22 cellular contexts compared by ENCODE assay signal in the genomic region with DNA sequence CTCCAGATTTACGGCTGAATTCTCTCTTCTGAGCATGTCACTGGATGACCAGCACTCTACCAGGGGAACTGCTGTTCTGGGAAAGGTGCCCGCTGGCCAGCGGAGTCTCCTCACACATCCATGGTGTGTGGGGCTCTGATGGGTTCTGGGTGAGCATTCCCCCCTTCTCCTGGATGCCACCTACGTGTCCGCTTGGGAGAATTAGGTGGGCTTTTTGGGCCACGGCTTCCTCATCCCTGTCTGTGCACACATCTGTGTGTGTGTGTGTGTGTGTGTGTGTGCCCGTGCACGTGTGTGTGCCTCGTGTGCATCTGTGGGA.
DNase-seq lines count a peak whose midpoint lies in the region; ATAC-seq and TF ChIP-seq lines count a peak whose summit lies in the region.
"Had no signal": no experiment of that assay in that cellular context is flagged by ENCODE, and none has a peak within 500 bp of the region (broad histone marks: within the 10 kb centered on the region; RNA-seq: fewer than 3 reads in every experiment).

No MANE protein-coding gene starts in this region.

- peaks cover 8% of the 10 kb centered on the region for H3K27me3 Mint-ChIP-seq in activated naive CD8-positive, alpha-beta T cell treated with anti-CD3 and anti-CD28 coated beads, Interleukin-2, amount 10 ng/mL, durations not matched to agents 7 days and 5 days
- no peaks in the 10 kb centered on the region for H3K27me3 Mint-ChIP-seq in activated naive CD8-positive, alpha-beta T cell treated with anti-CD3 and anti-CD28 coated beads, Interleukin-2, amount 50 U/mL, for 24 hours
- H3K27me3 Mint-ChIP-seq in activated T-helper 17 cell treated with anti-CD3 and anti-CD28 coated beads, Interleukin-2, amount 50 U/mL, for 72 hours: no peaks in the 10 kb centered on the region

- no peak overlapping the region for H3K4me3 Mint-ChIP-seq in activated naive CD8-positive, alpha-beta T cell treated with anti-CD3 and anti-CD28 coated beads, Interleukin-2, amount 10 ng/mL, durations not matched to agents 7 days and 5 days
- no peak overlapping the region for H3K4me3 Mint-ChIP-seq in activated naive CD8-positive, alpha-beta T cell treated with anti-CD3 and anti-CD28 coated beads, Interleukin-2, amount 50 U/mL, for 24 hours
- no peak overlapping the region for H3K4me3 Mint-ChIP-seq in activated T-helper 17 cell treated with anti-CD3 and anti-CD28 coated beads, Interleukin-2, amount 50 U/mL, for 72 hours

- peaks cover under 1% of the 10 kb centered on the region for H3K36me3 Mint-ChIP-seq in activated naive CD8-positive, alpha-beta T cell treated with anti-CD3 and anti-CD28 coated beads, Interleukin-2, amount 10 ng/mL, durations not matched to agents 7 days and 5 days
- H3K36me3 Mint-ChIP-seq in activated naive CD8-positive, alpha-beta T cell treated with anti-CD3 and anti-CD28 coated beads, Interleukin-2, amount 50 U/mL, for 24 hours (ENCODE audit: low read depth): peaks cover 4% of the 10 kb centered on the region
- no peaks in the 10 kb centered on the region for H3K36me3 Mint-ChIP-seq in activated T-helper 17 cell treated with anti-CD3 and anti-CD28 coated beads, Interleukin-2, amount 50 U/mL, for 72 hours (ENCODE audit: low read depth)
- H3K36me3 Mint-ChIP-seq: IgD-negative memory B cell had no signal

- DNase-seq in activated naive CD8-positive, alpha-beta T cell treated with anti-CD3 and anti-CD28 coated beads, Interleukin-2, amount 10 ng/mL, durations not matched to agents 7 days and 5 days: no peak
- no peak for DNase-seq in activated naive CD8-positive, alpha-beta T cell treated with anti-CD3 and anti-CD28 coated beads, Interleukin-2, amount 50 U/mL, for 24 hours
- no peak for DNase-seq in Panc1 (ENCODE audit: low read depth, low spot score)
- DNase-seq in neuronal stem cell (ENCODE audit: low spot score): no peak
- no peak for DNase-seq in A673 (ENCODE audit: low spot score)
- DNase-seq in NCI-H2029 treated with DMSO at 0.1 percent for 48 hours (lab: John Stamatoyannopoulos, UW): no peak
- no peak for DNase-seq in central memory CD4-positive, alpha-beta T cell
- DNase-seq: ACHN, C1 segment of cervical spinal cord, DMS79 treated with DMSO at 0.1 percent for 48 hours, Kasumi-1, MG63, NCI-H1048, NCI-H1436, NCI-H1930, NCI-H345, NCI-H524 treated with DMSO at 0.1 percent for 48 hours, PC-9, SJCRH30 had no signal

- H3K27ac Mint-ChIP-seq in activated naive CD8-positive, alpha-beta T cell treated with anti-CD3 and anti-CD28 coated beads, Interleukin-2, amount 10 ng/mL, durations not matched to agents 7 days and 5 days: peak overlapping the region; percentile 43
- no peak overlapping the region for H3K27ac Mint-ChIP-seq in activated naive CD8-positive, alpha-beta T cell treated with anti-CD3 and anti-CD28 coated beads, Interleukin-2, amount 50 U/mL, for 24 hours
- peak overlapping the region; percentile 23 for H3K27ac Mint-ChIP-seq in activated T-helper 17 cell treated with anti-CD3 and anti-CD28 coated beads, Interleukin-2, amount 50 U/mL, for 72 hours

- H3K18ac ChIP-seq in neuronal stem cell (ENCODE audit: low read length): peak overlapping the region; percentile 54

- no peak overlapping the region for H2BK5ac ChIP-seq in neuronal stem cell (ENCODE audit: low read length)

- no peak overlapping the region for H2BK12ac ChIP-seq in neuronal stem cell (ENCODE audit: low read length)

- no peak for TF ChIP-seq CTCF in Panc1 (IDR thresholded peaks at IDR 0.05)
- TF ChIP-seq CTCF in A673 (conservative IDR thresholded peaks at IDR 0.05; ENCODE audit: low read depth, low read length): no peak

- H3K4me2 ChIP-seq in neuronal stem cell (ENCODE audit: insufficient read depth, low read length, poor library complexity, severe bottlenecking): no peak overlapping the region
- H3K4me2 ChIP-seq: PC-9 had no signal

- H2BK15ac ChIP-seq in neuronal stem cell (ENCODE audit: low read length): no peak overlapping the region

- H3K79me1 ChIP-seq in neuronal stem cell (ENCODE audit: low read depth, low read length): no peaks in the 10 kb centered on the region

- H2AFZ ChIP-seq in neuronal stem cell (ENCODE audit: low read length): no peak overlapping the region
- H2AFZ ChIP-seq: PC-9 had no signal

- WGBS in neuronal stem cell (ENCODE audit: extremely low coverage in 2 of 2, insufficient read length in 2 of 2, insufficient replicate concordance in 1 of 2), 2 donors: no CpG with 5 or more reads among the region's 9 CpGs

- H4K8ac ChIP-seq in neuronal stem cell (ENCODE audit: low read depth, low read length): no peak overlapping the region

- H3K4me3 ChIP-seq in Panc1 (ENCODE audit: low read depth in 2 of 2, low read length in 2 of 2) (no peak overlapping the region), neuronal stem cell (ENCODE audit: low read length in 2 of 2) (peak overlapping the region in 1 of 2 donors; percentile 59), A673 (ENCODE audit: low read depth, low read length, poor library complexity, severe bottlenecking) (no peak overlapping the region)
- H3K4me3 ChIP-seq: MG63, PC-9, SJCRH30 had no signal

- peaks cover 25% of the 10 kb centered on the region for H3K4me1 Mint-ChIP-seq in activated naive CD8-positive, alpha-beta T cell treated with anti-CD3 and anti-CD28 coated beads, Interleukin-2, amount 10 ng/mL, durations not matched to agents 7 days and 5 days
- peaks cover 50% of the 10 kb centered on the region for H3K4me1 Mint-ChIP-seq in activated naive CD8-positive, alpha-beta T cell treated with anti-CD3 and anti-CD28 coated beads, Interleukin-2, amount 50 U/mL, for 24 hours
- H3K4me1 Mint-ChIP-seq in activated T-helper 17 cell treated with anti-CD3 and anti-CD28 coated beads, Interleukin-2, amount 50 U/mL, for 72 hours: peaks cover 23% of the 10 kb centered on the region

- H3K27me3 ChIP-seq in Panc1 (ENCODE audit: control insufficient read depth, insufficient read depth, low read length) (no peaks in the 10 kb centered on the region), neuronal stem cell (ENCODE audit: control insufficient read depth in 3 of 3, insufficient read depth in 3 of 3, low read depth in 1 of 3, low read length in 3 of 3) (no peaks in the 10 kb centered on the region), A673 (replicated peaks; ENCODE audit: insufficient read depth, low read depth, low read length, poor library complexity) (peaks cover 4% of the 10 kb centered on the region)
- H3K27me3 ChIP-seq: MG63 had no signal

- H3K23ac ChIP-seq in neuronal stem cell (ENCODE audit: low read depth, low read length, poor library complexity): no peak overlapping the region

- no peaks in the 10 kb centered on the region for H3K4me1 ChIP-seq in Panc1 (ENCODE audit: control insufficient read depth, insufficient read depth, low read length)
- peaks cover 4 to 23% of the 10 kb centered on the region in 2 donors for H3K4me1 ChIP-seq in neuronal stem cell (ENCODE audit: control insufficient read depth in 2 of 2, insufficient read depth in 1 of 2, low read depth in 1 of 2, low read length in 2 of 2)
- H3K4me1 ChIP-seq in A673 (ENCODE audit: insufficient read depth, low read length, poor library complexity, severe bottlenecking): no peaks in the 10 kb centered on the region
- H3K4me1 ChIP-seq: SJCRH30 had no signal

- CTCF ChIA-PET in Panc1 (lab: Charles Lee) (no interaction called here), A673 (lab: Charles Lee) (no interaction called here)

- POLR2A ChIA-PET in activated naive CD8-positive, alpha-beta T cell treated with anti-CD3 and anti-CD28 coated beads, Interleukin-2, amount 10 ng/mL, durations not matched to agents 7 days and 5 days (lab: Charles Lee): no interaction called here
- POLR2A ChIA-PET in Panc1 (lab: Charles Lee) (no interaction called here), A673 (lab: Charles Lee; ENCODE audit: low non-redundant PET) (no interaction called here)

- in situ Hi-C loops in Panc1 (cut with HindIII; ENCODE audit: low pct_unique_long_range_greater_than_20kb, low sequenced_read_pairs): no loop called here

- no peak overlapping the region for H2BK120ac ChIP-seq in neuronal stem cell (ENCODE audit: low read depth, low read length)

- H3K9me3 Mint-ChIP-seq in activated naive CD8-positive, alpha-beta T cell treated with anti-CD3 and anti-CD28 coated beads, Interleukin-2, amount 10 ng/mL, durations not matched to agents 7 days and 5 days: peaks cover under 1% of the 10 kb centered on the region
- peaks cover 4% of the 10 kb centered on the region for H3K9me3 Mint-ChIP-seq in activated naive CD8-positive, alpha-beta T cell treated with anti-CD3 and anti-CD28 coated beads, Interleukin-2, amount 50 U/mL, for 24 hours
- no peaks in the 10 kb centered on the region for H3K9me3 Mint-ChIP-seq in activated T-helper 17 cell treated with anti-CD3 and anti-CD28 coated beads, Interleukin-2, amount 50 U/mL, for 72 hours

- no peaks in the 10 kb centered on the region for H3K36me3 ChIP-seq in Panc1 (ENCODE audit: control insufficient read depth, insufficient read depth, low read length)
- H3K36me3 ChIP-seq in neuronal stem cell (replicated peaks in 1 of 2; ENCODE audit: control insufficient read depth in 2 of 2, insufficient read depth in 2 of 2, low read length in 2 of 2): no peaks in the 10 kb centered on the region
- H3K36me3 ChIP-seq in A673 (ENCODE audit: insufficient read depth, low read length, poor library complexity, severe bottlenecking): no peaks in the 10 kb centered on the region
- H3K36me3 ChIP-seq: MG63, SJCRH30 had no signal

- H3K14ac ChIP-seq in neuronal stem cell (ENCODE audit: low read length): peak overlapping the region; percentile 58

- BruUV-seq in Panc1 (replicated peaks; lab: Mats Ljungman, UMichigan): no TSS peak
- BruUV-seq in A673 (replicated peaks; lab: Mats Ljungman, UMichigan): no TSS peak

- H3K4ac ChIP-seq in neuronal stem cell (ENCODE audit: low read length): no peak overlapping the region

- H3K27ac ChIP-seq in Panc1 (ENCODE audit: low read length): no peak overlapping the region
- H3K27ac ChIP-seq in neuronal stem cell (replicated peaks; ENCODE audit: low read length): no peak overlapping the region
- H3K27ac ChIP-seq in A673 (ENCODE audit: low read depth, low read length, poor library complexity, severe bottlenecking): no peak overlapping the region
- H3K27ac ChIP-seq: HL-60, PC-9, SJCRH30 had no signal

- no peak overlapping the region for H2AK5ac ChIP-seq in neuronal stem cell (ENCODE audit: low read depth, low read length)

- H3K9ac ChIP-seq in neuronal stem cell (ENCODE audit: low read depth, low read length, poor library complexity): no peak overlapping the region

- no peaks in the 10 kb centered on the region for H3K9me3 ChIP-seq in Panc1 (ENCODE audit: control insufficient read depth, insufficient read depth, low read depth, low read length)
- H3K9me3 ChIP-seq in neuronal stem cell (replicated peaks in 1 of 2; ENCODE audit: control insufficient read depth in 2 of 2, insufficient read depth in 1 of 2, low read depth in 1 of 2, low read length in 2 of 2): peaks cover under 1 to 16% of the 10 kb centered on the region in 2 donors
- no peaks in the 10 kb centered on the region for H3K9me3 ChIP-seq in A673 (ENCODE audit: low read depth, low read length, poor library complexity, severe bottlenecking)
- H3K9me3 ChIP-seq: MG63, SJCRH30 had no signal

- no peak overlapping the region for H4K91ac ChIP-seq in neuronal stem cell (ENCODE audit: low read depth, low read length, poor library complexity)

- intact Hi-C loops in Panc1 (cut with micrococcal nuclease; ENCODE audit: unreplicated experiment) (no loop called here), A673 (cut with micrococcal nuclease; ENCODE audit: unreplicated experiment) (no loop called here)

- no peak for ATAC-seq in activated naive CD8-positive, alpha-beta T cell treated with anti-CD3 and anti-CD28 coated beads, Interleukin-2, amount 10 ng/mL, durations not matched to agents 7 days and 5 days (ENCODE audit: low read depth)
- no peak for ATAC-seq in activated naive CD8-positive, alpha-beta T cell treated with anti-CD3 and anti-CD28 coated beads, Interleukin-2, amount 50 U/mL, for 24 hours
- peak; percentile 45; the same call in 1 of the 2 replicates for ATAC-seq in Panc1
- no peak for ATAC-seq in activated T-helper 17 cell treated with anti-CD3 and anti-CD28 coated beads, Interleukin-2, amount 50 U/mL, for 72 hours (replicated peaks)
